In the genomic region with DNA sequence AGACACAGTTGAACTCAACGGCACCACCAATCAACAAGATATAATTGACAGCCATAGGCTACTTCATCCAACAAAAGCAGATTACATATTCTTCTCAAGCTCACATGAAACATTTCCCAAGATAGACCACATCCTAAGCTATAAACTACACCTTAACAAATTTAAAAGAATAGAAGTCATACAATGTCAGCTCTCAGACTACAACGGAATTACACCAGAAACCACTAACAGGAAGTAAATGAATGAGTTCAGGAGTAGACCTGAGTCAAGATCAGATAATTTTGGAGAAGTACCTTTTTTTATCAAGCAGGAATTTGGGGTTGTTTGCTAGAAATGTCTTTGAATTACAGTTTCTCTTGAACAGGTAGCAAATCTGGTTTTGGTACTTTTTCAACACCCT, we compare ENCODE assay signal across 18 cellular contexts.
"Had no signal": no experiment of that assay in that cellular context is flagged by ENCODE, and none has a peak within 500 bp of the region (broad histone marks: within the 10 kb centered on the region; RNA-seq: fewer than 3 reads in every experiment).

No MANE protein-coding gene starts in this region.

- H3K27me3 ChIP-seq: ascending aorta, suprapubic skin, transverse colon, uterus had no signal

- H2AFZ ChIP-seq: parathyroid adenoma had no signal

- H3K9me3 ChIP-seq: lower lobe of right lung, suprapubic skin, transverse colon, uterus had no signal

- H3K27ac ChIP-seq: ascending aorta, lower lobe of right lung, parathyroid adenoma, suprapubic skin, transverse colon, uterus had no signal

- H3K79me2 ChIP-seq: parathyroid adenoma had no signal

- H3K4me3 ChIP-seq: ascending aorta, lower lobe of right lung, smooth muscle cell, suprapubic skin, transverse colon, uterus had no signal

- ATAC-seq: activated T-cell treated with anti-CD3 and anti-CD28 coated beads, Interleukin-2, amount 50 U/mL, for 72 hours; lower lobe of right lung; naive thymus-derived CD8-positive, alpha-beta T cell; sciatic nerve; stimulated activated naive CD8-positive, alpha-beta T cell treated with anti-CD3 and anti-CD28 coated beads, Interleukin-15, amount 100 ng/mL, for 72 hours had no signal

- DNase-seq: activated CD4-positive, alpha-beta T cell treated with anti-CD3 and anti-CD28 coated beads for 1 hour; activated CD8-positive, alpha-beta memory T cell treated with anti-CD3 and anti-CD28 coated beads for 24 hours; activated gamma-delta T cell; activated T-cell treated with anti-CD3 and anti-CD28 coated beads, Interleukin-2, amount 50 U/mL, for 72 hours; cerebellar nuclear complex; cortex of kidney; lower lobe of right lung; naive thymus-derived CD8-positive, alpha-beta T cell; stimulated activated CD4-positive, alpha-beta T cell treated with anti-CD3 and anti-CD28 coated beads, Interleukin-4, amount 100 ng/mL, for 1 hour; stimulated activated naive CD8-positive, alpha-beta T cell treated with anti-CD3 and anti-CD28 coated beads, Interleukin-15, amount 100 ng/mL, for 72 hours; transverse colon; uterus; WERI-Rb-1 had no signal

- H3K9ac ChIP-seq: parathyroid adenoma had no signal

- H3K4me1 ChIP-seq: lower lobe of right lung, parathyroid adenoma, suprapubic skin, transverse colon, uterus had no signal

- H3K36me3 ChIP-seq: ascending aorta, lower lobe of right lung, suprapubic skin, transverse colon, uterus, WERI-Rb-1 had no signal

- H3K4me2 ChIP-seq: smooth muscle cell had no signal
